Comparison of ENCODE assay signal across 9 cellular contexts in genomic region chr10:34578468-34578867, GRCh38.
"Had no signal": no experiment of that assay in that cellular context is flagged by ENCODE, and none has a peak within 500 bp of the region (broad histone marks: within the 10 kb centered on the region; RNA-seq: fewer than 3 reads in every experiment).

No MANE protein-coding gene starts in this region.

- DNase-seq: GOT3, H7, HFFc6, IMR-90, KG1 had no signal

- ATAC-seq: HCT116, K562 had no signal

- H3K9me3 ChIP-seq: HAP-1 had no signal

- H3K27ac ChIP-seq: HL-60 had no signal

- FAIRE-seq: K562 had no signal

- H3K36me3 ChIP-seq: HAP-1 had no signal

- H3K4me3 ChIP-seq: HAP-1, K562 had no signal
